In the genomic region with DNA sequence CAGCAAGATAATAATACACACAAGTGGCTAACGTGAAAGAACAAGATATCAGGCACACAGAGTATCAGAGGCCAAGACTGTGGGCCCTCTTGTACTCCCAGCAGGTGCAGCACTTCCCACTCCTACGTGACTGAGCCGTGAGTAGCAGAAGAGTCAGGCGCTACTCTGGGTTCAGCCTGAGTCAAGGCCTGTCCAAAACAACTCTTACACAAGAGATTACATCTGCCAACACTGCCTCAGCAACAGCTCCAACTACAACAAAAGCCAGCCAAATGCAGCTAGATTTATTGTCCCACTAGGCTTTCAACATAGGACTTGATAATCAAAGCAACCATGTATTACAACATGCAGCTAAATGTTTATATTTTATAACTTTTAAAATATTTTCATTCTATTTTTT, we compare ENCODE assay signal across 9 cellular contexts. TPM values are rescaled to one million over a fixed set of nuclear protein-coding genes. Genes with fewer than 3 reads are reported as not detected.
A peak's percentile ranks its signal among the peaks of the same experiment; 100 is the strongest.
DNase-seq lines count a peak whose midpoint lies in the region; ATAC-seq and TF ChIP-seq lines count a peak whose summit lies in the region.
"Had no signal": no experiment of that assay in that cellular context is flagged by ENCODE, and none has a peak within 500 bp of the region (broad histone marks: within the 10 kb centered on the region; RNA-seq: fewer than 3 reads in every experiment).

No MANE protein-coding gene starts in this region.

- TF ChIP-seq CTCF in DND-41 (IDR thresholded peaks at IDR 0.05; ENCODE audit: borderline replicate concordance, extremely low read depth, low read length, poor library complexity, severe bottlenecking), result no peak
- TF ChIP-seq CTCF in fibroblast of the aortic adventitia (IDR thresholded peaks at IDR 0.05; ENCODE audit: insufficient read depth, low read length), result no peak
- TF ChIP-seq CTCF in omental fat pad (IDR thresholded peaks at IDR 0.05), result no peak
- no peak for TF ChIP-seq CTCF in endodermal cell (conservative IDR thresholded peaks at IDR 0.05)

- no peak overlapping the region for H2AFZ ChIP-seq in DND-41 (ENCODE audit: low read depth, low read length)

- H3K9me3 ChIP-seq in DND-41 (ENCODE audit: insufficient read depth, low read length, severe bottlenecking), result no peaks in the 10 kb centered on the region
- no peaks in the 10 kb centered on the region for H3K9me3 ChIP-seq in endodermal cell (ENCODE audit: control insufficient read depth, low read length)

- no peaks in the 10 kb centered on the region for H3K9me3 Mint-ChIP-seq in endodermal cell

- 72 to 77% methylated on average over 4 of the region's 4 CpGs for WGBS in endodermal cell (ENCODE audit: insufficient coverage in 1 of 2, insufficient read length in 1 of 2), 2 experiments

- no peak overlapping the region for H3K9ac ChIP-seq in DND-41 (ENCODE audit: low read depth, low read length)
- H3K9ac ChIP-seq in endodermal cell (ENCODE audit: extremely low read depth, low read length, poor library complexity, severe bottlenecking), result no peak overlapping the region

- no peaks in the 10 kb centered on the region for H3K4me1 ChIP-seq in DND-41 (ENCODE audit: insufficient read depth, low read length)
- H3K4me1 ChIP-seq in endodermal cell (ENCODE audit: control insufficient read depth, insufficient read depth, low read length), result no peaks in the 10 kb centered on the region

- DNase-seq in DND-41 (no peak), NCI-H774 (lab: John Stamatoyannopoulos, UW) (peak; percentile 44), fibroblast of the aortic adventitia (ENCODE audit: low read depth) (peak; percentile 98), omental fat pad (ENCODE audit: low spot score) (peak; percentile 49), endodermal cell (no peak), activated T-cell treated with anti-CD3 and anti-CD28 coated beads for 4 hours (no peak), NOMO-1 treated with dmso at 0.1 percent for 144 hours (lab: John Stamatoyannopoulos, UW; ENCODE audit: unreplicated experiment) (no peak)

- peaks cover 59% of the 10 kb centered on the region for H3K36me3 ChIP-seq in DND-41 (ENCODE audit: insufficient read depth, low read length)
- peaks cover 18% of the 10 kb centered on the region for H3K36me3 ChIP-seq in endodermal cell (ENCODE audit: control insufficient read depth, insufficient read depth, low read length)

- H4K20me1 ChIP-seq in DND-41 (ENCODE audit: insufficient read depth, low read length), result no peaks in the 10 kb centered on the region

- H3K4me1 Mint-ChIP-seq in endodermal cell, result no peaks in the 10 kb centered on the region

- H3K27me3 ChIP-seq in DND-41 (ENCODE audit: insufficient read depth, low read length, poor library complexity) (no peaks in the 10 kb centered on the region), endodermal cell (ENCODE audit: control insufficient read depth, insufficient read depth, low read length, poor library complexity, severe bottlenecking) (no peaks in the 10 kb centered on the region)

- peaks cover 46% of the 10 kb centered on the region for H3K36me3 Mint-ChIP-seq in endodermal cell (ENCODE audit: low read depth)

- no peak overlapping the region for H3K27ac Mint-ChIP-seq in endodermal cell

- H3K27me3 Mint-ChIP-seq in endodermal cell (ENCODE audit: insufficient read depth), result no peaks in the 10 kb centered on the region

- H3K27ac ChIP-seq in DND-41 (ENCODE audit: low read length) (no peak overlapping the region), endodermal cell (ENCODE audit: low read depth, low read length) (no peak overlapping the region)
- H3K27ac ChIP-seq: VCaP had no signal

- no peak overlapping the region for H3K4me2 ChIP-seq in DND-41 (ENCODE audit: insufficient read depth, low read length)

- no peak overlapping the region for H3K4me3 Mint-ChIP-seq in endodermal cell

- H3K4me3 ChIP-seq in DND-41 (ENCODE audit: low read depth in 1 of 2, low read length in 2 of 2) (no peak overlapping the region), fibroblast of the aortic adventitia (ENCODE audit: low read depth, low read length) (no peak overlapping the region), endodermal cell (ENCODE audit: low read length) (no peak overlapping the region)

- H3K79me2 ChIP-seq in DND-41 (ENCODE audit: insufficient read depth, low read length), result no peaks in the 10 kb centered on the region

- ATAC-seq in DND-41 (ENCODE audit: insufficient read depth, low read depth) (peak; percentile 33; the same call in 1 of the 3 replicates), omental fat pad (ENCODE audit: low FRiP score) (peak; percentile 99), HG03196 (IDR thresholded peaks at IDR 0.05; ENCODE audit: unreplicated experiment) (no peak)

RNA-seq across cellular contexts. Expression of gene ITSN2, which starts 56.2 kb away (rescaled TPM):
- total RNA-seq in fibroblast of the aortic adventitia (ENCODE audit: low replicate concordance) (23.9 and 32.4 TPM in 2 replicates), omental fat pad (10 to 100 TPM; 44.3 to 73.3 (median 52.8) TPM), endodermal cell (10 to 100 TPM; 12.6 to 16.8 TPM)
- polyA plus RNA-seq in endodermal cell (2013, experiment 1 of 2), result 7.1 TPM
- polyA plus RNA-seq in endodermal cell (2013, experiment 2 of 2), result 6.7 TPM

Comparison
In these comparisons a context has a peak if more than half of its experiments do, and no peak if none do; other contexts are left out.
1. DNase-seq: peak in NCI-H774 (single experiment), fibroblast of the aortic adventitia (single experiment) and omental fat pad (single experiment); none in DND-41 (single experiment), endodermal cell (single experiment), activated T-cell treated with anti-CD3 and anti-CD28 coated beads for 4 hours (single experiment) and NOMO-1 treated with dmso at 0.1 percent for 144 hours (single experiment).